Comparison of ENCODE assay signal across 28 cellular contexts in the genomic region with DNA sequence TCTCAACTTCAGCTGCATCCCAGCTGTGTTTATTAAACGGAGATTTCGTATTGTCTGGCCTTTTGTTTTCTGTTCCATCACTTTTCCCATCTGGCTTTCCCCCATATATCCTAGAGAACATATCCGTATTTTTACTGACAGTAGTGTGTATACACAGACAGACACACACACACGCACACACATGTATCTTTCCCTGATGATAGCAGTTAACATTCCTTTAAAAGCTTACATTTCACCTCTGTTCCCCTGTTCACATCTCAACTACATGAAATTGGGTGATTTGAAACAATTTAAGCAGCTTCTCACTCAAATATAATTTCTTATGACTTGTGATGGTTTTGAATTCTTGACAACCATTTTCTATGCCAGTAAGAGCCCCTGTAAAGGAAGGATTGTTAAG.
"Had no signal": no experiment of that assay in that cellular context is flagged by ENCODE, and none has a peak within 500 bp of the region (broad histone marks: within the 10 kb centered on the region; RNA-seq: fewer than 3 reads in every experiment).

No MANE protein-coding gene starts in this region.

- H3K9me3 ChIP-seq: colonic mucosa, esophagus muscularis mucosa, esophagus squamous epithelium, gastrocnemius medialis, gastroesophageal sphincter, heart left ventricle, heart right ventricle had no signal

- FAIRE-seq: endometrium, endothelial cell of umbilical vein, frontal cortex had no signal

- H3K4me3 Mint-ChIP-seq: dendritic cell treated with granulocyte-macrophage colony-stimulating factor and Interleukin-4, amounts not matched to agents 40 ng/mL and 50 ng/mL, for 4 days; effector memory CD8-positive, alpha-beta T cell; endodermal cell had no signal

- H3K27ac Mint-ChIP-seq: dendritic cell treated with granulocyte-macrophage colony-stimulating factor and Interleukin-4, amounts not matched to agents 40 ng/mL and 50 ng/mL, for 4 days; effector memory CD8-positive, alpha-beta T cell; endodermal cell had no signal

- H3K27me3 ChIP-seq: colonic mucosa, esophagus squamous epithelium, foreskin keratinocyte, gastrocnemius medialis, heart right ventricle had no signal

- H3K36me3 ChIP-seq: colonic mucosa, esophagus muscularis mucosa, esophagus squamous epithelium, gastrocnemius medialis, gastroesophageal sphincter, heart left ventricle, heart right ventricle had no signal

- H3K4me1 ChIP-seq: colonic mucosa, esophagus muscularis mucosa, esophagus squamous epithelium, foreskin keratinocyte, gastrocnemius medialis, gastroesophageal sphincter, heart left ventricle, heart right ventricle had no signal

- DNase-seq: colonic mucosa; cortex of kidney; dermis blood vessel endothelial cell; dorsolateral prefrontal cortex; effector CD4-positive, alpha-beta T cell; effector CD8-positive, alpha-beta T cell; effector memory CD4-positive, alpha-beta T cell; effector memory CD8-positive, alpha-beta T cell; endodermal cell; erythroblast; esophagus squamous epithelium; foreskin fibroblast; foreskin keratinocyte; foreskin melanocyte; gastrocnemius medialis; glutamatergic neuron; head of caudate nucleus; heart left ventricle; heart right ventricle had no signal

- H3K4me3 ChIP-seq: colonic mucosa, coronary artery, dorsolateral prefrontal cortex, esophagus muscularis mucosa, esophagus squamous epithelium, gastrocnemius medialis, gastroesophageal sphincter, heart left ventricle, heart right ventricle had no signal

- ATAC-seq: effector memory CD8-positive, alpha-beta T cell; esophagus mucosa; foreskin keratinocyte; gastrocnemius medialis; gastroesophageal sphincter; heart left ventricle; heart right ventricle had no signal

- H3K9me3 Mint-ChIP-seq: dendritic cell treated with granulocyte-macrophage colony-stimulating factor and Interleukin-4, amounts not matched to agents 40 ng/mL and 50 ng/mL, for 4 days; endodermal cell had no signal

- H3K27ac ChIP-seq: colonic mucosa, coronary artery, dorsolateral prefrontal cortex, epithelial cell of prostate, esophagus muscularis mucosa, esophagus squamous epithelium, foreskin keratinocyte, gastrocnemius medialis, gastroesophageal sphincter, heart left ventricle, heart right ventricle had no signal

- H3K27me3 Mint-ChIP-seq: dendritic cell treated with granulocyte-macrophage colony-stimulating factor and Interleukin-4, amounts not matched to agents 40 ng/mL and 50 ng/mL, for 4 days; effector memory CD8-positive, alpha-beta T cell had no signal
